22 cellular contexts compared by ENCODE assay signal in genomic region chr3:52882377-52882776, GRCh38. TPM values are rescaled to one million over a fixed set of nuclear protein-coding genes. Genes with fewer than 3 reads are reported as not detected.
DNase-seq lines count a peak whose midpoint lies in the region; ATAC-seq and TF ChIP-seq lines count a peak whose summit lies in the region.
"Had no signal": no experiment of that assay in that cellular context is flagged by ENCODE, and none has a peak within 500 bp of the region (broad histone marks: within the 10 kb centered on the region; RNA-seq: fewer than 3 reads in every experiment).

No MANE protein-coding gene starts in this region.

- no peak overlapping the region for H2BK15ac ChIP-seq in IMR-90 (ENCODE audit: low read depth, low read length)

- H3K56ac ChIP-seq in IMR-90 (ENCODE audit: extremely low read depth, insufficient read depth, low read length), result no peak overlapping the region

- H2AFZ ChIP-seq in IMR-90 (replicated peaks; ENCODE audit: low read length, poor library complexity) (peak overlapping the region; percentile 32), Karpas-422 (ENCODE audit: low read length) (no peak overlapping the region)

- H3K9me1 ChIP-seq in IMR-90 (ENCODE audit: insufficient read depth, low read length), result peaks cover 8% of the 10 kb centered on the region; the same call in 1 of the 2 replicates

- H3K4me3 ChIP-seq in IMR-90 (ENCODE audit: insufficient read depth, low read depth, low read length) (no peak overlapping the region), Karpas-422 (ENCODE audit: low read length) (no peak overlapping the region)

- 0 out of 2 replicates have a peak overlapping the region, but pooled peaks have one; percentile 45 for H3K4ac ChIP-seq in IMR-90 (ENCODE audit: low read depth, low read length)

- no peak overlapping the region for H3K9ac ChIP-seq in IMR-90 (ENCODE audit: low read depth, low read length)
- H3K9ac ChIP-seq in Karpas-422 (ENCODE audit: low read length), result no peak overlapping the region

- H2BK120ac ChIP-seq in IMR-90 (ENCODE audit: low read depth, low read length), result no peak overlapping the region

- no peaks in the 10 kb centered on the region for H3K9me2 ChIP-seq in Karpas-422 (replicated peaks; ENCODE audit: insufficient read depth, low read length)

- H4K91ac ChIP-seq in IMR-90 (ENCODE audit: insufficient read depth, low read depth, low read length), result no peak overlapping the region

- TF ChIP-seq POLR2A in IMR-90 (IDR thresholded peaks at IDR 0.05; ENCODE audit: low read depth, low read length), result no peak

- peak overlapping the region; percentile 27; the same call in 1 of the 2 replicates for H4K5ac ChIP-seq in IMR-90 (ENCODE audit: low read depth, low read length)

- H3K4me2 ChIP-seq in IMR-90 (ENCODE audit: low read depth, low read length) (no peak overlapping the region), Karpas-422 (ENCODE audit: low read depth, low read length, poor library complexity, severe bottlenecking) (no peak overlapping the region)

- H4K20me1 ChIP-seq in IMR-90 (ENCODE audit: insufficient read depth, low read length) (peaks cover 1% of the 10 kb centered on the region; the same call in 1 of the 2 replicates), Karpas-422 (ENCODE audit: insufficient read depth, low read depth, low read length) (no peaks in the 10 kb centered on the region)

- H3K9me3 ChIP-seq in IMR-90 (ENCODE audit: control insufficient read depth, insufficient read depth, low read length) (no peaks in the 10 kb centered on the region), Karpas-422 (ENCODE audit: low read length) (no peaks in the 10 kb centered on the region)

- intact Hi-C loops in IMR-90 (cut with micrococcal nuclease), result no loop called here

- no TSS peak for BruUV-seq in IMR-90 (replicated peaks; lab: Mats Ljungman, UMichigan)

- H3K23ac ChIP-seq in IMR-90 (ENCODE audit: low read depth, low read length), result no peak overlapping the region

- no peak overlapping the region for H2BK20ac ChIP-seq in IMR-90 (ENCODE audit: low read depth, low read length)

- H2AK9ac ChIP-seq in IMR-90 (replicated peaks; ENCODE audit: low read depth, low read length, poor library complexity), result no peak overlapping the region

- DNase-seq in DMS79 (lab: John Stamatoyannopoulos, UW) (peak; percentile 59), IMR-90 (no peak), cerebellum (ENCODE audit: low spot score) (peak; percentile 38), HT-29 (ENCODE audit: low spot score) (no peak), inferior parietal cortex (ENCODE audit: extremely low spot score) (no peak), Karpas-422 (no peak)
- DNase-seq: ACHN; AML-193; CD4-positive, alpha-beta memory T cell; DMS153; DND-41; EL; GOT3; H7; HFFc6; KBM-7 had no signal

- no peak for ATAC-seq in IMR-90 (ENCODE audit: low read depth)
- no peak for ATAC-seq in GM21360 (IDR thresholded peaks at IDR 0.05; ENCODE audit: unreplicated experiment)
- ATAC-seq: HCT116 had no signal

- H3K36me3 ChIP-seq in IMR-90 (ENCODE audit: control insufficient read depth, insufficient read depth, low read length) (peaks cover 5% of the 10 kb centered on the region; the same call in 1 of the 2 replicates), Karpas-422 (ENCODE audit: insufficient read depth, low read length) (peaks cover 23% of the 10 kb centered on the region)

- in situ Hi-C loops in IMR-90 (cut with MboI; ENCODE audit: low sequenced_read_pairs), result no loop called here

- no peak overlapping the region; the same call in 1 of the 2 replicates for H2AK5ac ChIP-seq in IMR-90 (ENCODE audit: low read depth, low read length)

- WGBS in IMR-90 (ENCODE audit: extremely low coverage in 2 of 2, insufficient read length in 1 of 2), 2 experiments, result 100% methylated on average over 1 of the region's 4 CpGs; no CpG with 5 or more reads in 1 of the 2 experiments

- peaks cover 14 to 56% of the 10 kb centered on the region in 2 experiments for H3K79me1 ChIP-seq in IMR-90 (ENCODE audit: low read depth in 1 of 2, low read length in 2 of 2)

- H4K8ac ChIP-seq in IMR-90 (ENCODE audit: low read depth in 2 of 2, low read length in 2 of 2), result peak overlapping the region; percentile 48 to 49; a peak in 2 of 4 replicates

- CTCF ChIA-PET in IMR-90 (lab: Yijun Ruan, JAX), result interaction anchor here (1.1 to 2.0 kb wide), 3 partner anchors 8 to 11 kb away, joined by 3 to 7 read pairs (median 3); no protein-coding TSS in a partner anchor

- no peak for TF ChIP-seq RAD21 in IMR-90 (IDR thresholded peaks at IDR 0.05; ENCODE audit: low read length)

- no peaks in the 10 kb centered on the region for H3K27me3 ChIP-seq in IMR-90 (ENCODE audit: control insufficient read depth, insufficient read depth, low read length)
- H3K27me3 ChIP-seq in Karpas-422 (ENCODE audit: low read length), result no peaks in the 10 kb centered on the region

- H3K18ac ChIP-seq in IMR-90 (ENCODE audit: low read depth, low read length), result no peak overlapping the region

- H3K14ac ChIP-seq in IMR-90 (replicated peaks; ENCODE audit: low read depth, low read length), result no peak overlapping the region

- H2BK5ac ChIP-seq in IMR-90 (ENCODE audit: low read depth, low read length, poor library complexity, severe bottlenecking), result no peak overlapping the region

- dilution Hi-C loops in IMR-90 (cut with HindIII; ENCODE audit: low sequenced_read_pairs, unreplicated experiment), result no loop called here

- H3K79me2 ChIP-seq in Karpas-422 (ENCODE audit: low read length), result peaks cover 57% of the 10 kb centered on the region

- H3K4me1 ChIP-seq in IMR-90 (ENCODE audit: control insufficient read depth, insufficient read depth, low read length), result peaks cover 5% of the 10 kb centered on the region
- no peaks in the 10 kb centered on the region for H3K4me1 ChIP-seq in Karpas-422 (ENCODE audit: low read length)

- no peak for TF ChIP-seq CTCF in IMR-90 (conservative IDR thresholded peaks at IDR 0.05; ENCODE audit: low read depth, low read length)

- POLR2A ChIA-PET in IMR-90 (lab: Charles Lee; ENCODE audit: unreplicated experiment), result no interaction called here

- H3K27ac ChIP-seq in IMR-90 (ENCODE audit: insufficient read depth, low read length), result no peak overlapping the region
- H3K27ac ChIP-seq in Karpas-422 (ENCODE audit: low read length), result no peak overlapping the region
- H3K27ac ChIP-seq: C4-2B, HL-60 had no signal

TF ChIP-seq in IMR-90, 13 proteins besides CTCF, POLR2A, EP300 and RAD21:
- TF ChIP-seq NFE2L2 (IDR thresholded peaks at IDR 0.05; ENCODE audit: low read depth, low read length), result no peak
- TF ChIP-seq BHLHE40 (IDR thresholded peaks at IDR 0.05; ENCODE audit: low read depth, low read length), result no peak
- no peak for TF ChIP-seq RCOR1 (IDR thresholded peaks at IDR 0.05; ENCODE audit: insufficient replicate concordance, low read length)

RNA-seq across cellular contexts. Expression of gene STIMATE, which starts 15.0 kb away (rescaled TPM):
- 7.5 and 10.6 TPM in 2 replicates for total RNA-seq in IMR-90 (2012; rRNA removed)
- 17.8 and 19.4 TPM in 2 replicates for polyA plus RNA-seq in IMR-90 (2012; rRNA removed)
- 12.5 and 37.8 TPM in 2 replicates for polyA plus RNA-seq in IMR-90 (2012; cell fraction: cytosol; rRNA removed)
- 22.4 and 23.4 TPM in 2 replicates for polyA plus RNA-seq in IMR-90 (2012; cell fraction: nucleus; rRNA removed; ENCODE audit: low replicate concordance)
- 11.3 TPM for total RNA-seq in cerebellum
- total RNA-seq in HT-29 (2014; rRNA removed; shearing (Covaris generic)), result 5.1 and 8.4 TPM in 2 replicates
- total RNA-seq in Karpas-422 (2014; rRNA removed; shearing (Covaris generic); ENCODE audit: low replicate concordance), result 25.0 and 39.6 TPM in 2 replicates

RNA-seq across cellular contexts. Expression of gene MUSTN1, which starts 47.6 kb away (rescaled TPM):
- total RNA-seq in IMR-90 (2012; rRNA removed) (not detected in 2 replicates), cerebellum (0.82 TPM)
- polyA plus RNA-seq in IMR-90 (2012; rRNA removed), result not detected in 2 replicates
- 0.25 and 0.32 TPM in 2 replicates for polyA plus RNA-seq in IMR-90 (2012; cell fraction: cytosol; rRNA removed)
- 5.7 and 7.9 TPM in 2 replicates for polyA plus RNA-seq in IMR-90 (2012; cell fraction: nucleus; rRNA removed; ENCODE audit: low replicate concordance)
- not detected in 2 replicates for total RNA-seq in HT-29 (2014; rRNA removed; shearing (Covaris generic))
- 2.4 TPM in 1 of 2 replicates, not detected in the other for total RNA-seq in Karpas-422 (2014; rRNA removed; shearing (Covaris generic); ENCODE audit: low replicate concordance)
- polyA plus RNA-seq: BJ; CD4-positive, alpha-beta memory T cell; IgD-negative memory B cell had no signal

RNA-seq across cellular contexts. Expression of gene ITIH4, which starts 51.9 kb away (rescaled TPM):
- total RNA-seq in IMR-90 (2012; rRNA removed) (0.28 and 0.36 TPM in 2 replicates), cerebellum (8.0 TPM)
- polyA plus RNA-seq in IMR-90 (2012; rRNA removed), result 0.26 and 0.67 TPM in 2 replicates
- polyA plus RNA-seq in IMR-90 (2012; cell fraction: cytosol; rRNA removed), result 0.02 and 0.09 TPM in 2 replicates
- 5.8 and 6.1 TPM in 2 replicates for polyA plus RNA-seq in IMR-90 (2012; cell fraction: nucleus; rRNA removed; ENCODE audit: low replicate concordance)
- 0.08 TPM in 1 of 2 replicates, not detected in the other for total RNA-seq in HT-29 (2014; rRNA removed; shearing (Covaris generic))
- total RNA-seq in Karpas-422 (2014; rRNA removed; shearing (Covaris generic); ENCODE audit: low replicate concordance), result 11.1 and 14.3 TPM in 2 replicates
- polyA plus RNA-seq: IgD-negative memory B cell had no signal

Comparison
In these comparisons a context has a peak if more than half of its experiments do, and no peak if none do; other contexts are left out.
1. DNase-seq: peak in DMS79 (single experiment) and cerebellum (single experiment); none in IMR-90 (single experiment), HT-29 (single experiment), inferior parietal cortex (single experiment) and Karpas-422 (single experiment).